Comparison of ENCODE assay signal across 1 cellular context in genomic region chr7:107035446-107035845, GRCh38.
TF ChIP-seq lines count a peak whose summit lies in the region.

No MANE protein-coding gene starts in this region.

TF ChIP-seq in SK-N-SH treated with all-trans-retinoic acid at 6 μM for 48 hours, 23 proteins besides CTCF, POLR2A, EP300 and RAD21 (continued from another document):
- TF ChIP-seq POU6F1 (CRISPR knock-in tag; IDR thresholded peaks at IDR 0.05; ENCODE audit: borderline replicate concordance, low read depth) (peak; percentile 47; the same call in 1 of the 2 replicates), CREB5 (CRISPR knock-in tag; IDR thresholded peaks at IDR 0.05; ENCODE audit: low read depth) (peak; percentile 67; the same call in 1 of the 2 replicates), ZNF565 (CRISPR knock-in tag; conservative IDR thresholded peaks at IDR 0.05; ENCODE audit: low read depth) (no peak), PATZ1 (CRISPR knock-in tag; IDR thresholded peaks at IDR 0.05; ENCODE audit: borderline replicate concordance) (peak; percentile 84), ZFP3 (CRISPR knock-in tag; IDR thresholded peaks at IDR 0.05) (peak; percentile 25; the same call in 1 of the 2 replicates), RARB (CRISPR knock-in tag; IDR thresholded peaks at IDR 0.05) (peak; percentile 89), ESRRG (CRISPR knock-in tag; IDR thresholded peaks at IDR 0.05) (no peak), TCF4 (CRISPR knock-in tag; IDR thresholded peaks at IDR 0.05; ENCODE audit: borderline replicate concordance) (no peak), ARNTL (CRISPR knock-in tag; IDR thresholded peaks at IDR 0.05; ENCODE audit: borderline replicate concordance, low read depth) (no peak), ZFP30 (CRISPR knock-in tag; IDR thresholded peaks at IDR 0.05) (no peak), OSR1 (CRISPR knock-in tag; IDR thresholded peaks at IDR 0.05) (no peak)
